8 cellular contexts compared by ENCODE assay signal in genomic region chr7:76047811-76048667, GRCh38. TPM values are rescaled to one million over a fixed set of nuclear protein-coding genes. Genes with fewer than 3 reads are reported as not detected.
A peak's percentile ranks its signal among the peaks of the same experiment; 100 is the strongest.
DNase-seq lines count a peak whose midpoint lies in the region; ATAC-seq and TF ChIP-seq lines count a peak whose summit lies in the region.

A gene with protein sequence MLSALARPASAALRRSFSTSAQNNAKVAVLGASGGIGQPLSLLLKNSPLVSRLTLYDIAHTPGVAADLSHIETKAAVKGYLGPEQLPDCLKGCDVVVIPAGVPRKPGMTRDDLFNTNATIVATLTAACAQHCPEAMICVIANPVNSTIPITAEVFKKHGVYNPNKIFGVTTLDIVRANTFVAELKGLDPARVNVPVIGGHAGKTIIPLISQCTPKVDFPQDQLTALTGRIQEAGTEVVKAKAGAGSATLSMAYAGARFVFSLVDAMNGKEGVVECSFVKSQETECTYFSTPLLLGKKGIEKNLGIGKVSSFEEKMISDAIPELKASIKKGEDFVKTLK (plus strand): TSS chr7:76048106. CDS start chr7:76048161, 55 bp downstream.
TSS of gene STYXL1 (minus strand) at chr7:76048000. CDS start at chr7:76030523, 17,477 bp downstream.

- TF ChIP-seq CTCF in left ventricle myocardium inferior (IDR thresholded peaks at IDR 0.05; ENCODE audit: borderline replicate concordance) (no peak), progenitor cell of endocrine pancreas (IDR thresholded peaks at IDR 0.05; ENCODE audit: unreplicated experiment) (no peak), upper lobe of right lung (IDR thresholded peaks at IDR 0.05) (no peak)

- H3K4me1 ChIP-seq in left ventricle myocardium inferior (peaks cover 79% of the 10 kb centered on the region), upper lobe of right lung (peaks cover 27% of the 10 kb centered on the region)

- H3K27me3 ChIP-seq in left ventricle myocardium inferior (ENCODE audit: low read depth) (no peaks in the 10 kb centered on the region), upper lobe of right lung (no peaks in the 10 kb centered on the region)

- peak within 1 kb of the TSS; percentile 97 for H3K4me3 Mint-ChIP-seq in T-helper 17 cell
- peak within 1 kb of the TSS; percentile 97 for H3K4me3 Mint-ChIP-seq in progenitor cell of endocrine pancreas (ENCODE audit: low read depth)

- DNase-seq in NCI-H1694 (lab: John Stamatoyannopoulos, UW) (peak; percentile 83), T-helper 17 cell (peak; percentile 68 to 75 (median 74)), amygdala (lab: John Stamatoyannopoulos, UW) (peak; percentile 43 to 94 (median 86)), left ventricle myocardium inferior (peak; percentile 95), progenitor cell of endocrine pancreas (ENCODE audit: low spot score, unreplicated experiment) (peak; percentile 86), upper lobe of right lung (peak; percentile 97)

- H3K4me1 Mint-ChIP-seq in T-helper 17 cell (peaks cover 33% of the 10 kb centered on the region), progenitor cell of endocrine pancreas (ENCODE audit: low read depth) (peaks cover 19% of the 10 kb centered on the region)

- peaks cover 6% of the 10 kb centered on the region for H3K36me3 ChIP-seq in left ventricle myocardium inferior
- H3K36me3 ChIP-seq in upper lobe of right lung = peaks cover 8% of the 10 kb centered on the region

- no peaks in the 10 kb centered on the region for H3K9me3 ChIP-seq in T-helper 17 cell (ENCODE audit: control insufficient read depth, low read length, poor library complexity, severe bottlenecking)
- no peaks in the 10 kb centered on the region for H3K9me3 ChIP-seq in left ventricle myocardium inferior (replicated peaks)
- H3K9me3 ChIP-seq in upper lobe of right lung = no peaks in the 10 kb centered on the region

- no peaks in the 10 kb centered on the region for H3K9me3 Mint-ChIP-seq in progenitor cell of endocrine pancreas (ENCODE audit: low read depth)

- no peaks in the 10 kb centered on the region for H3K27me3 Mint-ChIP-seq in T-helper 17 cell
- H3K27me3 Mint-ChIP-seq in progenitor cell of endocrine pancreas = no peaks in the 10 kb centered on the region

- ATAC-seq in GM18499 (IDR thresholded peaks at IDR 0.05; ENCODE audit: insufficient read depth, unreplicated experiment) (peak; percentile 76), HG02885 (IDR thresholded peaks at IDR 0.05; ENCODE audit: poor library complexity, unreplicated experiment) (peak; percentile 95), T-helper 17 cell (peak; percentile 85), upper lobe of right lung (peak; percentile 98)

- intact Hi-C loops in left ventricle myocardium inferior (cut with micrococcal nuclease) (no loop called here), upper lobe of right lung (cut with DNase I) (no loop called here)

- peak within 1 kb of the TSS; percentile 98 for H3K4me3 ChIP-seq in left ventricle myocardium inferior
- H3K4me3 ChIP-seq in upper lobe of right lung = peak within 1 kb of the TSS; percentile 94

- H3K27ac Mint-ChIP-seq in T-helper 17 cell (peak within 1 kb of the TSS; percentile 92), progenitor cell of endocrine pancreas (peak within 1 kb of the TSS; percentile 99)

- H3K36me3 Mint-ChIP-seq in T-helper 17 cell (ENCODE audit: low read depth) = peaks cover 4% of the 10 kb centered on the region
- H3K36me3 Mint-ChIP-seq in progenitor cell of endocrine pancreas (ENCODE audit: insufficient read depth) = peaks cover 7% of the 10 kb centered on the region

- H3K27ac ChIP-seq in left ventricle myocardium inferior (replicated peaks) (peak within 1 kb of the TSS; percentile 96), upper lobe of right lung (peak within 1 kb of the TSS; percentile 97)

RNA-seq across cellular contexts. Expression of the first gene that starts in this region (rescaled TPM):
- 10 to 100 TPM; 73.6 to 77.0 TPM for total RNA-seq in T-helper 17 cell
- 507 TPM for total RNA-seq in left ventricle myocardium inferior
- 119 and 122 TPM in 2 replicates for total RNA-seq in progenitor cell of endocrine pancreas
- total RNA-seq in upper lobe of right lung = 106 TPM

RNA-seq across cellular contexts. Expression of gene STYXL1, which starts in this region (rescaled TPM):
- 10 to 100 TPM in 1 of 2 donors, 1 to 10 TPM in 1; 9.0 to 16.5 TPM for total RNA-seq in T-helper 17 cell
- 22.2 TPM for total RNA-seq in left ventricle myocardium inferior
- total RNA-seq in progenitor cell of endocrine pancreas = 48.5 and 49.7 TPM in 2 replicates
- total RNA-seq in upper lobe of right lung = 20.9 TPM

Comparison
In these comparisons a context has a peak if more than half of its experiments do, and no peak if none do; other contexts are left out.
1. Peak in every context shown above with its lines: DNase-seq, ATAC-seq, H3K4me3 ChIP-seq and H3K27ac ChIP-seq.